In genomic region chr11:33735166-33735425, GRCh38 we compare ENCODE assay signal across 9 cellular contexts. TPM values are rescaled to one million over a fixed set of nuclear protein-coding genes. Genes with fewer than 3 reads are reported as not detected.
DNase-seq lines count a peak whose midpoint lies in the region; ATAC-seq and TF ChIP-seq lines count a peak whose summit lies in the region.
"Had no signal": no experiment of that assay in that cellular context is flagged by ENCODE, and none has a peak within 500 bp of the region (broad histone marks: within the 10 kb centered on the region; RNA-seq: fewer than 3 reads in every experiment).

No MANE protein-coding gene starts in this region.

- intact Hi-C loops in heart right ventricle (cut with DNase I) = loop anchor here in 6 of 10 donors (2.0 to 10.0 kb wide), 7 partner anchors 33 to 480 kb away; partner anchors contain the start of genes C11orf91 (in 1 of the 6) and HIPK3 (in 1 of the 6)
- intact Hi-C loops in Right ventricle myocardium inferior (cut with DNase I) = loop anchor here (2.0 kb wide), 1 partner anchor 34 kb away; the partner anchor contains the start of gene C11orf91
- intact Hi-C loops in psoas muscle (cut with DNase I) = loop anchor here (5.0 kb wide), 1 partner anchor 33 kb away; the partner anchor contains the start of gene C11orf91 (in 2 of the 2)

- peak overlapping the region; percentile 93 for H3K9ac ChIP-seq in fibroblast of lung (ENCODE audit: insufficient read depth, low read length)

- TF ChIP-seq CTCF in heart right ventricle (IDR thresholded peaks at IDR 0.05) = no peak
- TF ChIP-seq CTCF in RWPE2 (IDR thresholded peaks at IDR 0.05; ENCODE audit: poor library complexity, severe bottlenecking) = no peak
- TF ChIP-seq CTCF in fibroblast of lung (conservative IDR thresholded peaks at IDR 0.05 in 1 of 2, IDR thresholded peaks at IDR 0.05 in 1 of 2; ENCODE audit: low read depth in 1 of 2, low read length in 2 of 2) = no peak
- TF ChIP-seq CTCF in psoas muscle (IDR thresholded peaks at IDR 0.05) = no peak

- peak overlapping the region; percentile 77 for H3K4me2 ChIP-seq in fibroblast of lung (ENCODE audit: extremely low read depth, insufficient read depth, low read length)

- peak overlapping the region; percentile 94 to 100 (median 96) for H3K27ac ChIP-seq in heart right ventricle
- H3K27ac ChIP-seq in RWPE2 (ENCODE audit: poor library complexity, severe bottlenecking) = peak overlapping the region; percentile 80
- peak overlapping the region; percentile 94 for H3K27ac ChIP-seq in fibroblast of lung (ENCODE audit: insufficient read depth, low read length)
- peak overlapping the region; percentile 98 for H3K27ac ChIP-seq in psoas muscle

- H3K4me3 ChIP-seq in heart right ventricle (peak overlapping the region; percentile 66 to 100 (median 84)), RWPE2 (ENCODE audit: severe bottlenecking) (peak overlapping the region; percentile 88), fibroblast of lung (replicated peaks in 1 of 4; ENCODE audit: control extremely low read depth in 1 of 4, insufficient read depth in 1 of 4, low read depth in 3 of 4, low read length in 4 of 4) (peak overlapping the region; percentile 91 to 97 (median 96)), psoas muscle (peak overlapping the region; percentile 96)

- H3K36me3 ChIP-seq in heart right ventricle (peaks cover 0 to 36% (median 0%) of the 10 kb centered on the region in 9 donors), RWPE2 (ENCODE audit: low read depth) (peaks cover 54% of the 10 kb centered on the region), fibroblast of lung (ENCODE audit: control insufficient read depth, insufficient read depth, low read length) (peaks cover 7% of the 10 kb centered on the region), psoas muscle (ENCODE audit: insufficient read depth in 1 of 2, low read depth in 1 of 2) (peaks cover 5 to 15% of the 10 kb centered on the region in 2 donors)

- H3K4me1 ChIP-seq in heart right ventricle (peaks cover 12 to 64% (median 55%) of the 10 kb centered on the region in 9 donors), RWPE2 (ENCODE audit: insufficient read depth, poor library complexity, severe bottlenecking) (peaks cover 47% of the 10 kb centered on the region), fibroblast of lung (ENCODE audit: control insufficient read depth, extremely low read depth, insufficient read depth, low read length) (peaks cover 25% of the 10 kb centered on the region), psoas muscle (peaks cover 42% of the 10 kb centered on the region)

- 5 to 8% methylated on average over 8 of the region's 8 CpGs for WGBS in heart right ventricle, 2 donors
- 0 to 4% (median 1%) methylated on average over 8 of the region's 8 CpGs for WGBS in psoas muscle, 3 donors

- no peak overlapping the region for H2AFZ ChIP-seq in fibroblast of lung (ENCODE audit: low read length)

- DNase-seq in heart right ventricle (no peak), Right ventricle myocardium inferior (ENCODE audit: missing footprints) (no peak), RWPE2 (ENCODE audit: low spot score) (no peak), fibroblast of lung (ENCODE audit: low read depth in 2 of 2) (no peak), psoas muscle (no peak), GM03348 (ENCODE audit: low spot score) (no peak), RPMI8226 (no peak), SW 1271 (lab: John Stamatoyannopoulos, UW) (no peak)

- peaks cover 61% of the 10 kb centered on the region for H3K79me2 ChIP-seq in fibroblast of lung (ENCODE audit: control insufficient read depth, insufficient read depth, low read length)

- H3K9me3 ChIP-seq in heart right ventricle (no peaks in the 10 kb centered on the region), RWPE2 (ENCODE audit: severe bottlenecking) (no peaks in the 10 kb centered on the region), fibroblast of lung (ENCODE audit: control insufficient read depth, insufficient read depth, low read depth, low read length) (no peaks in the 10 kb centered on the region), psoas muscle (no peaks in the 10 kb centered on the region)

- no peaks in the 10 kb centered on the region for H3K27me3 ChIP-seq in heart right ventricle
- no peaks in the 10 kb centered on the region for H3K27me3 ChIP-seq in RWPE2 (ENCODE audit: insufficient read depth, poor library complexity, severe bottlenecking)
- no peaks in the 10 kb centered on the region for H3K27me3 ChIP-seq in fibroblast of lung (ENCODE audit: control insufficient read depth, insufficient read depth, low read length)
- no peaks in the 10 kb centered on the region for H3K27me3 ChIP-seq in psoas muscle (ENCODE audit: insufficient read depth in 3 of 3, low read length in 2 of 3)

- H4K20me1 ChIP-seq in fibroblast of lung (ENCODE audit: control insufficient read depth, extremely low read depth, insufficient read depth, low read length) = no peaks in the 10 kb centered on the region

- ATAC-seq in heart right ventricle = peak in 3 of 8 donors; percentile 0 to 3 (median 0)
- ATAC-seq in Right ventricle myocardium inferior = no peak
- ATAC-seq in RWPE2 (ENCODE audit: low read depth) = no peak
- ATAC-seq in psoas muscle = peak in 2 of 4 donors; percentile 5 to 7

RNA-seq across cellular contexts. Expression of gene CD59, which starts 1.1 kb away (rescaled TPM):
- total RNA-seq in heart right ventricle (1,000 to 10,000 TPM in 3 of 10 donors, 100 to 1,000 TPM in 7; 676 to 1,261 (median 764) TPM), Right ventricle myocardium inferior (817 TPM), fibroblast of lung (209 and 380 TPM in 2 replicates), psoas muscle (100 to 1,000 TPM; 548 to 930 (median 580) TPM)
- polyA plus RNA-seq in heart right ventricle (100 to 1,000 TPM; 120 to 758 TPM), fibroblast of lung (1,165 and 1,404 TPM in 2 replicates), psoas muscle (100 to 1,000 TPM; 423 to 754 (median 450) TPM)
- 928 and 1,205 TPM in 2 replicates for polyA plus RNA-seq in fibroblast of lung (2012)
- polyA minus RNA-seq in fibroblast of lung (ENCODE audit: low replicate concordance) = 662 and 789 TPM in 2 replicates

RNA-seq across cellular contexts. Expression of gene C11orf91, which starts 34.5 kb away (rescaled TPM):
- 1 to 10 TPM in 1 of 10 donors, not detected in 9; 3.0 TPM for total RNA-seq in heart right ventricle
- under 1 TPM in 1 of 2 donors, not detected in 1; 0.17 TPM for polyA plus RNA-seq in heart right ventricle
- total RNA-seq in Right ventricle myocardium inferior = not detected
- total RNA-seq in fibroblast of lung = not detected in 2 replicates
- 0.12 TPM in 1 of 2 replicates, not detected in the other for polyA plus RNA-seq in fibroblast of lung
- not detected in 2 replicates for polyA plus RNA-seq in fibroblast of lung (2012)
- not detected in 2 replicates for polyA minus RNA-seq in fibroblast of lung (ENCODE audit: low replicate concordance)
- under 1 TPM in 3 of 4 donors, not detected in 1; 0.49 to 0.87 (median 0.53) TPM for total RNA-seq in psoas muscle
- polyA plus RNA-seq in psoas muscle = under 1 TPM in 1 of 3 donors, not detected in 2; 0.14 TPM
- total RNA-seq: lung microvascular endothelial cell had no signal

RNA-seq across cellular contexts. Expression of gene FBXO3, which starts 39.2 kb away (rescaled TPM):
- total RNA-seq in heart right ventricle = 10 to 100 TPM; 43.4 to 72.5 (median 59.5) TPM
- polyA plus RNA-seq in heart right ventricle = 10 to 100 TPM; 21.9 to 31.2 TPM
- total RNA-seq in Right ventricle myocardium inferior = 46.4 TPM
- total RNA-seq in fibroblast of lung = 27.2 and 28.7 TPM in 2 replicates
- polyA plus RNA-seq in fibroblast of lung = 39.6 and 46.2 TPM in 2 replicates
- polyA plus RNA-seq in fibroblast of lung (2012) = 18.2 and 18.7 TPM in 2 replicates
- 5.1 and 6.0 TPM in 2 replicates for polyA minus RNA-seq in fibroblast of lung (ENCODE audit: low replicate concordance)
- total RNA-seq in psoas muscle = 10 to 100 TPM; 35.7 to 52.6 (median 40.9) TPM
- polyA plus RNA-seq in psoas muscle = 10 to 100 TPM; 13.4 to 37.6 (median 22.1) TPM
